In the genomic region with DNA sequence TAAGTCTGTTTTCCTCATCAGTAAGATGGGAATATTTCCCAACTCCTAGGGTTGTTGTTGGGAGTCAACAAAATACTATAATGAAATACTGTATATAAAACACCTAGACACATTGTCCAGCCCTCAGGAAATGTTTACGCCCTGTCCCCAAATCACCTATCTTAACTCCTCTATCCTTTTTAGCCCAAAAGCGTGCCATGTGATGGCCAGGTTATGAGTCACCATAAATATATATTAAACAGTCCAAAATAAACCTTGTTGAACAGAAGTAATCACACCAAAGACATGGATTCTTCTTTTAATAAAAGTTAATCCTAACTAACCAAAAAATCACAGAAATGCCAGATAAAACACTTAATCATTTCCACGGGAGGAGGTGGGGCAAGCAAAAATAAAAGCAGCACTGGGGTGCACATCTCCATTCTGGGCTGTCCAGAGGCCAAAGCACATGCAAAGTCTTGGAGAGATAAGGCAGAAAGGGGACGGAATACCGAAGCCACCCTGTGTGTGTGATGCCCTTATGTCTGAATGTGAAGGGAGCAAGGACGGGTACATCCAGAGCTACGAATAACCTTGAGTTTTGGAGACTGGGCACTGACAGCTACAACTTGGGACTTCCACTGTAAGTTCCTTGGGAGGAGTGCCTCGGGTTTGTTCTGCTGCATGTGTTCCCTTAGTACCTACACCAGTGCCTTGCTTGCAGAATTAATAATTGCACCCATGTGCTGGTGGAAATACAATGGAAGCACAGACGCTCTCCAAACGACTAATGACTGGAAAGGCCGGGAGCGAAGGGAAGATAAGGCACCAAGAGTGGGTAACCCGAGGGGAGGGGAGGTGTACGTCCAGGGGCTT, we compare ENCODE assay signal across 8 cellular contexts. TPM values are rescaled to one million over a fixed set of nuclear protein-coding genes. Genes with fewer than 3 reads are reported as not detected.
DNase-seq lines count a peak whose midpoint lies in the region; ATAC-seq and TF ChIP-seq lines count a peak whose summit lies in the region.

No MANE protein-coding gene starts in this region.

- no peak for TF ChIP-seq CTCF in WTC11 (IDR thresholded peaks at IDR 0.05)

- peak overlapping the region; percentile 92 for H3K27ac Mint-ChIP-seq in T-helper 1 cell treated with Interleukin-12 subunit alpha and Interleukin-12 subunit beta and Interleukin-4 antibody, amounts not matched to agents 30 μg/mL and 1 μg/mL, for 36 hours
- H3K27ac Mint-ChIP-seq in WTC11 = peak overlapping the region; percentile 98
- H3K27ac Mint-ChIP-seq in stimulated activated naive CD8-positive, alpha-beta T cell treated with anti-CD3 and anti-CD28 coated beads, Interleukin-15, amount 100 ng/mL, for 72 hours = peak overlapping the region; percentile 95 to 96

- no peak for ATAC-seq in WTC11
- no peak for ATAC-seq in stimulated activated naive CD8-positive, alpha-beta T cell treated with anti-CD3 and anti-CD28 coated beads, Interleukin-15, amount 100 ng/mL, for 72 hours

- POLR2A ChIA-PET in WTC11 (lab: Charles Lee) = no interaction called here

- H3K27me3 Mint-ChIP-seq in T-helper 1 cell treated with Interleukin-12 subunit alpha and Interleukin-12 subunit beta and Interleukin-4 antibody, amounts not matched to agents 30 μg/mL and 1 μg/mL, for 36 hours (ENCODE audit: low read depth) = no peaks in the 10 kb centered on the region
- no peaks in the 10 kb centered on the region for H3K27me3 Mint-ChIP-seq in WTC11 (ENCODE audit: low read depth)
- no peaks in the 10 kb centered on the region for H3K27me3 Mint-ChIP-seq in stimulated activated naive CD8-positive, alpha-beta T cell treated with anti-CD3 and anti-CD28 coated beads, Interleukin-15, amount 100 ng/mL, for 72 hours

- DNase-seq in T-helper 1 cell = no peak
- DNase-seq in WTC11 (ENCODE audit: low spot score) = no peak
- DNase-seq in stimulated activated naive CD8-positive, alpha-beta T cell treated with anti-CD3 and anti-CD28 coated beads, Interleukin-15, amount 100 ng/mL, for 72 hours = no peak
- DNase-seq in dedifferentiated amniotic fluid mesenchymal stem cell (ENCODE audit: extremely low spot score) = no peak
- no peak for DNase-seq in NCI-H2227 treated with DMSO at 0.1 percent for 48 hours (lab: John Stamatoyannopoulos, UW)
- DNase-seq in cortex of kidney (lab: John Stamatoyannopoulos, UW) = no peak

- peak overlapping the region; percentile 82 for H3K4me3 ChIP-seq in iPS-11a (ENCODE audit: low read depth, low read length)

- peak overlapping the region; percentile 98 for H3K4me3 Mint-ChIP-seq in T-helper 1 cell treated with Interleukin-12 subunit alpha and Interleukin-12 subunit beta and Interleukin-4 antibody, amounts not matched to agents 30 μg/mL and 1 μg/mL, for 36 hours
- H3K4me3 Mint-ChIP-seq in WTC11 = peak overlapping the region; percentile 98
- peak overlapping the region; percentile 92 to 100 for H3K4me3 Mint-ChIP-seq in stimulated activated naive CD8-positive, alpha-beta T cell treated with anti-CD3 and anti-CD28 coated beads, Interleukin-15, amount 100 ng/mL, for 72 hours

- peaks cover 39% of the 10 kb centered on the region for H3K4me1 Mint-ChIP-seq in T-helper 1 cell treated with Interleukin-12 subunit alpha and Interleukin-12 subunit beta and Interleukin-4 antibody, amounts not matched to agents 30 μg/mL and 1 μg/mL, for 36 hours (ENCODE audit: low read depth)
- peaks cover 26% of the 10 kb centered on the region for H3K4me1 Mint-ChIP-seq in WTC11
- H3K4me1 Mint-ChIP-seq in stimulated activated naive CD8-positive, alpha-beta T cell treated with anti-CD3 and anti-CD28 coated beads, Interleukin-15, amount 100 ng/mL, for 72 hours = peaks cover 49% of the 10 kb centered on the region

- H3K36me3 Mint-ChIP-seq in T-helper 1 cell treated with Interleukin-12 subunit alpha and Interleukin-12 subunit beta and Interleukin-4 antibody, amounts not matched to agents 30 μg/mL and 1 μg/mL, for 36 hours (ENCODE audit: low read depth) = peaks cover 12% of the 10 kb centered on the region
- H3K36me3 Mint-ChIP-seq in WTC11 = peaks cover 7% of the 10 kb centered on the region

- CTCF ChIA-PET in WTC11 (lab: Charles Lee) = interaction anchor here (1.4 kb wide), 1 partner anchor 351 kb away, joined by 4 read pairs; no protein-coding TSS in a partner anchor

- no peaks in the 10 kb centered on the region for H3K9me3 Mint-ChIP-seq in T-helper 1 cell treated with Interleukin-12 subunit alpha and Interleukin-12 subunit beta and Interleukin-4 antibody, amounts not matched to agents 30 μg/mL and 1 μg/mL, for 36 hours
- no peaks in the 10 kb centered on the region for H3K9me3 Mint-ChIP-seq in WTC11
- no peaks in the 10 kb centered on the region for H3K9me3 Mint-ChIP-seq in stimulated activated naive CD8-positive, alpha-beta T cell treated with anti-CD3 and anti-CD28 coated beads, Interleukin-15, amount 100 ng/mL, for 72 hours

TF ChIP-seq in WTC11, 78 proteins besides CTCF, POLR2A, EP300 and RAD21:
- no peak for TF ChIP-seq TP53 (CRISPR knock-in tag; IDR thresholded peaks at IDR 0.05)
- TF ChIP-seq, protein P1, sequence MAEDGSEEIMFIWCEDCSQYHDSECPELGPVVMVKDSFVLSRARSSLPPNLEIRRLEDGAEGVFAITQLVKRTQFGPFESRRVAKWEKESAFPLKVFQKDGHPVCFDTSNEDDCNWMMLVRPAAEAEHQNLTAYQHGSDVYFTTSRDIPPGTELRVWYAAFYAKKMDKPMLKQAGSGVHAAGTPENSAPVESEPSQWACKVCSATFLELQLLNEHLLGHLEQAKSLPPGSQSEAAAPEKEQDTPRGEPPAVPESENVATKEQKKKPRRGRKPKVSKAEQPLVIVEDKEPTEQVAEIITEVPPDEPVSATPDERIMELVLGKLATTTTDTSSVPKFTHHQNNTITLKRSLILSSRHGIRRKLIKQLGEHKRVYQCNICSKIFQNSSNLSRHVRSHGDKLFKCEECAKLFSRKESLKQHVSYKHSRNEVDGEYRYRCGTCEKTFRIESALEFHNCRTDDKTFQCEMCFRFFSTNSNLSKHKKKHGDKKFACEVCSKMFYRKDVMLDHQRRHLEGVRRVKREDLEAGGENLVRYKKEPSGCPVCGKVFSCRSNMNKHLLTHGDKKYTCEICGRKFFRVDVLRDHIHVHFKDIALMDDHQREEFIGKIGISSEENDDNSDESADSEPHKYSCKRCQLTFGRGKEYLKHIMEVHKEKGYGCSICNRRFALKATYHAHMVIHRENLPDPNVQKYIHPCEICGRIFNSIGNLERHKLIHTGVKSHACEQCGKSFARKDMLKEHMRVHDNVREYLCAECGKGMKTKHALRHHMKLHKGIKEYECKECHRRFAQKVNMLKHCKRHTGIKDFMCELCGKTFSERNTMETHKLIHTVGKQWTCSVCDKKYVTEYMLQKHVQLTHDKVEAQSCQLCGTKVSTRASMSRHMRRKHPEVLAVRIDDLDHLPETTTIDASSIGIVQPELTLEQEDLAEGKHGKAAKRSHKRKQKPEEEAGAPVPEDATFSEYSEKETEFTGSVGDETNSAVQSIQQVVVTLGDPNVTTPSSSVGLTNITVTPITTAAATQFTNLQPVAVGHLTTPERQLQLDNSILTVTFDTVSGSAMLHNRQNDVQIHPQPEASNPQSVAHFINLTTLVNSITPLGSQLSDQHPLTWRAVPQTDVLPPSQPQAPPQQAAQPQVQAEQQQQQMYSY (CRISPR knock-in tag; IDR thresholded peaks at IDR 0.05) = no peak
- no peak for TF ChIP-seq FOXJ3 (CRISPR knock-in tag; IDR thresholded peaks at IDR 0.05; ENCODE audit: borderline replicate concordance)
- TF ChIP-seq GTF2I (CRISPR knock-in tag; conservative IDR thresholded peaks at IDR 0.05) = no peak
- TF ChIP-seq, protein P2, sequence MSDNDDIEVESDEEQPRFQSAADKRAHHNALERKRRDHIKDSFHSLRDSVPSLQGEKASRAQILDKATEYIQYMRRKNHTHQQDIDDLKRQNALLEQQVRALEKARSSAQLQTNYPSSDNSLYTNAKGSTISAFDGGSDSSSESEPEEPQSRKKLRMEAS (CRISPR knock-in tag; IDR thresholded peaks at IDR 0.05) = no peak
- TF ChIP-seq, protein P3, sequence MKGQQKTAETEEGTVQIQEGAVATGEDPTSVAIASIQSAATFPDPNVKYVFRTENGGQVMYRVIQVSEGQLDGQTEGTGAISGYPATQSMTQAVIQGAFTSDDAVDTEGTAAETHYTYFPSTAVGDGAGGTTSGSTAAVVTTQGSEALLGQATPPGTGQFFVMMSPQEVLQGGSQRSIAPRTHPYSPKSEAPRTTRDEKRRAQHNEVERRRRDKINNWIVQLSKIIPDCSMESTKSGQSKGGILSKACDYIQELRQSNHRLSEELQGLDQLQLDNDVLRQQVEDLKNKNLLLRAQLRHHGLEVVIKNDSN (CRISPR knock-in tag; IDR thresholded peaks at IDR 0.05) = no peak
- TF ChIP-seq ZNF416 (CRISPR knock-in tag; IDR thresholded peaks at IDR 0.05) = no peak
- TF ChIP-seq ZNF396 (CRISPR knock-in tag; IDR thresholded peaks at IDR 0.05; ENCODE audit: borderline replicate concordance) = no peak
- TF ChIP-seq ETV6 (CRISPR knock-in tag; IDR thresholded peaks at IDR 0.05) = no peak
- no peak for TF ChIP-seq TEAD4 (CRISPR knock-in tag; IDR thresholded peaks at IDR 0.05)
- TF ChIP-seq GABPB1 (CRISPR knock-in tag; IDR thresholded peaks at IDR 0.05) = no peak

RNA-seq across cellular contexts. Expression of a gene that starts 1.1 kb away (rescaled TPM):
- 38.3 to 45.4 TPM (median 38.8 TPM) in 3 replicates for total RNA-seq in WTC11 (2021)

RNA-seq across cellular contexts. Expression of a gene that starts 54.3 kb away (rescaled TPM):
- total RNA-seq in WTC11 (2021) = 27.6 to 30.5 TPM (median 29.9 TPM) in 3 replicates
